In the genomic region with DNA sequence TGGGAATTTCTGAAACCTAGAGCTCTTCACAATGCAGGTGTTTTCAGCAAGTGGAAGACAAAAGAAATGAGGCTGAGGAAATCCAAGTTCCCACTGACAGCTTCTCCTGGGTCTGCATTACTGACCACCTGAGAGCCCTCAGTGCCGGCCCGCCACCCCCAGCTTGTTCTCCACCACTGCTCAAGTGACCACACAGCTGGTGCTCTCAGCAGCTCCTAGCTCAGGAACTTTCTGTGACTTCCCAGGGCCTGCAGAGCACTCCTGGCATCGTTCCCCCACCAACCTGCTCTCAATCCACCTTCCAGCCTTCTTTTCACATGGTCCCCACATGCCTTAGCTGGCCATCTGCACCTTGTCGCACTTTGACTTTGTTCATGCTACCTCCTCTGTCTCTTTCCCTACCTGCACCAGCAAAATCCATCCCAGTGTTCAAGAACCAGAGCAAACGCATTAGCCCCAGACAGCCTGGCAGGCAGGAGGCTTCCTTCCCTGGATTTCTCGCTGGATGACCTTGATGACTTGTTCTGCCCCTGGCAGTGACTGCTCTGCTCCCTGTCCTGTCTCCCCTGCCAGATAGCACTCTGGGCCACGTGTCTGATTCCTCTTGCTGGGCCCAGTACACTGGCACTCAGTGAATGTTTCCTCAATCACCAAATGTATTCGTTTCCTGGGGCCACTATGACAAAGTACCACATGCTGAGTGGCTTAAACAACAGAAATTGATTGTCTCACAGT, we compare ENCODE assay signal across 19 cellular contexts. TPM values are rescaled to one million over a fixed set of nuclear protein-coding genes. Genes with fewer than 3 reads are reported as not detected.
DNase-seq lines count a peak whose midpoint lies in the region; ATAC-seq and TF ChIP-seq lines count a peak whose summit lies in the region.
"Had no signal": no experiment of that assay in that cellular context is flagged by ENCODE, and none has a peak within 500 bp of the region (broad histone marks: within the 10 kb centered on the region; RNA-seq: fewer than 3 reads in every experiment).

No MANE protein-coding gene starts in this region.

- H3K27me3 Mint-ChIP-seq in activated CD8-positive, alpha-beta T cell treated with anti-CD3 and anti-CD28 coated beads, Interleukin-2, amount 10 ng/mL, durations not matched to agents 7 days and 5 days (ENCODE audit: low read depth): no peaks in the 10 kb centered on the region
- H3K27me3 Mint-ChIP-seq in activated CD8-positive, alpha-beta T cell treated with anti-CD3 and anti-CD28 coated beads for 36 hours: no peaks in the 10 kb centered on the region
- H3K27me3 Mint-ChIP-seq: IgD-negative memory B cell; stimulated activated memory B cell treated with anti-CD40 and anti-IgM and Interleukin-4, amounts not matched to agents 10 μg/mL and 1 μg/mL and 100 μg/mL, for 72 hours had no signal

- H3K4me3 ChIP-seq in heart right ventricle (no peak overlapping the region), psoas muscle (no peak overlapping the region)
- H3K4me3 ChIP-seq: left lung, spleen had no signal

- CTCF ChIA-PET in activated CD8-positive, alpha-beta T cell treated with anti-CD3 and anti-CD28 coated beads, Interleukin-2, amount 10 ng/mL, durations not matched to agents 7 days and 5 days (lab: Charles Lee): interaction anchor here (1.2 to 2.4 kb wide), 2 partner anchors 12 to 13 kb away, joined by 5 to 12 read pairs; no protein-coding TSS in a partner anchor
- CTCF ChIA-PET in activated CD8-positive, alpha-beta T cell treated with anti-CD3 and anti-CD28 coated beads for 36 hours (lab: Charles Lee): interaction anchor here (0.9 to 4.7 kb wide), 6 partner anchors 13 to 99 kb away, joined by 3 to 21 read pairs (median 3); partner anchors contain the start of gene TRMO

- DNase-seq in activated CD8-positive, alpha-beta T cell treated with anti-CD3 and anti-CD28 coated beads, Interleukin-2, amount 10 ng/mL, durations not matched to agents 7 days and 5 days: no peak
- no peak for DNase-seq in activated CD8-positive, alpha-beta T cell treated with anti-CD3 and anti-CD28 coated beads for 36 hours
- DNase-seq in heart right ventricle: peak; percentile 51 to 64
- DNase-seq in psoas muscle: peak; percentile 24 to 76
- no peak for DNase-seq in central memory CD4-positive, alpha-beta T cell
- DNase-seq: 8988T; activated naive CD4-positive, alpha-beta T cell; DMS79 treated with DMSO at 0.1 percent for 48 hours; effector CD8-positive, alpha-beta T cell; left lung; NCI-H774; posterior cingulate gyrus; spleen had no signal

- no peaks in the 10 kb centered on the region for H3K9me3 ChIP-seq in heart right ventricle
- H3K9me3 ChIP-seq in psoas muscle: no peaks in the 10 kb centered on the region
- H3K9me3 ChIP-seq: left lung, spleen had no signal

- no peaks in the 10 kb centered on the region for H3K4me1 Mint-ChIP-seq in activated CD8-positive, alpha-beta T cell treated with anti-CD3 and anti-CD28 coated beads, Interleukin-2, amount 10 ng/mL, durations not matched to agents 7 days and 5 days (ENCODE audit: low read depth)
- no peaks in the 10 kb centered on the region for H3K4me1 Mint-ChIP-seq in activated CD8-positive, alpha-beta T cell treated with anti-CD3 and anti-CD28 coated beads for 36 hours (ENCODE audit: low read depth)
- H3K4me1 Mint-ChIP-seq: stimulated activated memory B cell treated with anti-CD40 and anti-IgM and Interleukin-4, amounts not matched to agents 10 μg/mL and 1 μg/mL and 100 μg/mL, for 72 hours had no signal

- H3K27me3 ChIP-seq in heart right ventricle (no peaks in the 10 kb centered on the region), psoas muscle (ENCODE audit: insufficient read depth in 3 of 3, low read length in 2 of 3) (no peaks in the 10 kb centered on the region)
- H3K27me3 ChIP-seq: left lung, spleen had no signal

- WGBS in heart right ventricle, 2 donors: 58 to 62% methylated on average over 8 of the region's 8 CpGs
- WGBS in psoas muscle, 3 donors: 39 to 63% (median 50%) methylated on average over 8 of the region's 8 CpGs

- H3K4me1 ChIP-seq in heart right ventricle (peaks cover 0 to 52% (median 23%) of the 10 kb centered on the region in 9 donors), psoas muscle (peaks cover 44% of the 10 kb centered on the region)
- H3K4me1 ChIP-seq: left lung had no signal

- no peak for TF ChIP-seq CTCF in activated CD8-positive, alpha-beta T cell treated with anti-CD3 and anti-CD28 coated beads for 36 hours (IDR thresholded peaks at IDR 0.05)
- no peak for TF ChIP-seq CTCF in heart right ventricle (IDR thresholded peaks at IDR 0.05)
- no peak for TF ChIP-seq CTCF in psoas muscle (IDR thresholded peaks at IDR 0.05)

- POLR2A ChIA-PET in activated CD8-positive, alpha-beta T cell treated with anti-CD3 and anti-CD28 coated beads, Interleukin-2, amount 10 ng/mL, durations not matched to agents 7 days and 5 days (lab: Charles Lee): interaction anchor here (1.1 kb wide), 1 partner anchor 24 kb away, joined by 4 read pairs; no protein-coding TSS in a partner anchor
- POLR2A ChIA-PET in activated CD8-positive, alpha-beta T cell treated with anti-CD3 and anti-CD28 coated beads for 36 hours (lab: Charles Lee): interaction anchor here (0.7 to 1.8 kb wide), 4 partner anchors 15 to 292 kb away, joined by 3 to 5 read pairs (median 4); no protein-coding TSS in a partner anchor

- H3K27ac ChIP-seq in heart right ventricle (peak overlapping the region; percentile 36 to 85 (median 70)), psoas muscle (peak overlapping the region; percentile 47)
- H3K27ac ChIP-seq: C4-2B, left lung, spleen had no signal

- H3K27ac Mint-ChIP-seq in activated CD8-positive, alpha-beta T cell treated with anti-CD3 and anti-CD28 coated beads, Interleukin-2, amount 10 ng/mL, durations not matched to agents 7 days and 5 days: peak overlapping the region; percentile 11
- H3K27ac Mint-ChIP-seq in activated CD8-positive, alpha-beta T cell treated with anti-CD3 and anti-CD28 coated beads for 36 hours: no peak overlapping the region
- H3K27ac Mint-ChIP-seq: IgD-negative memory B cell; stimulated activated memory B cell treated with anti-CD40 and anti-IgM and Interleukin-4, amounts not matched to agents 10 μg/mL and 1 μg/mL and 100 μg/mL, for 72 hours had no signal

- H3K9me3 Mint-ChIP-seq in activated CD8-positive, alpha-beta T cell treated with anti-CD3 and anti-CD28 coated beads, Interleukin-2, amount 10 ng/mL, durations not matched to agents 7 days and 5 days (ENCODE audit: insufficient read depth): no peaks in the 10 kb centered on the region
- no peaks in the 10 kb centered on the region for H3K9me3 Mint-ChIP-seq in activated CD8-positive, alpha-beta T cell treated with anti-CD3 and anti-CD28 coated beads for 36 hours
- H3K9me3 Mint-ChIP-seq: IgD-negative memory B cell; stimulated activated memory B cell treated with anti-CD40 and anti-IgM and Interleukin-4, amounts not matched to agents 10 μg/mL and 1 μg/mL and 100 μg/mL, for 72 hours had no signal

- H3K36me3 Mint-ChIP-seq in activated CD8-positive, alpha-beta T cell treated with anti-CD3 and anti-CD28 coated beads, Interleukin-2, amount 10 ng/mL, durations not matched to agents 7 days and 5 days (ENCODE audit: low read depth): peaks cover 39% of the 10 kb centered on the region
- peaks cover 27% of the 10 kb centered on the region for H3K36me3 Mint-ChIP-seq in activated CD8-positive, alpha-beta T cell treated with anti-CD3 and anti-CD28 coated beads for 36 hours (ENCODE audit: low read depth)

- H3K36me3 ChIP-seq in heart right ventricle: peaks cover 0 to 41% (median 9%) of the 10 kb centered on the region in 9 donors
- peaks cover 0 to 28% of the 10 kb centered on the region in 2 donors for H3K36me3 ChIP-seq in psoas muscle (ENCODE audit: insufficient read depth in 1 of 2, low read depth in 1 of 2)

- no peak for ATAC-seq in activated CD8-positive, alpha-beta T cell treated with anti-CD3 and anti-CD28 coated beads, Interleukin-2, amount 10 ng/mL, durations not matched to agents 7 days and 5 days
- no peak for ATAC-seq in activated CD8-positive, alpha-beta T cell treated with anti-CD3 and anti-CD28 coated beads for 36 hours
- ATAC-seq in SK-N-SH treated with all-trans-retinoic acid at 6 μM for 48 hours (peak; percentile 36), heart right ventricle (peak; percentile 81 to 96 (median 90)), psoas muscle (peak; percentile 72 to 88 (median 80)), HG03378 (IDR thresholded peaks at IDR 0.05; ENCODE audit: unreplicated experiment) (no peak), HG02852 (IDR thresholded peaks at IDR 0.05; ENCODE audit: unreplicated experiment) (no peak)
- ATAC-seq: left lung had no signal

- intact Hi-C loops in activated CD8-positive, alpha-beta T cell treated with anti-CD3 and anti-CD28 coated beads for 36 hours (cut with micrococcal nuclease): no loop called here
- intact Hi-C loops in heart right ventricle (cut with DNase I) (loop anchor here in 1 of 10 donors (10.0 kb wide), 1 partner anchor 87 kb away; the partner anchor contains the start of gene HEMGN), psoas muscle (cut with DNase I) (no loop called here)

- no peak overlapping the region for H3K4me3 Mint-ChIP-seq in activated CD8-positive, alpha-beta T cell treated with anti-CD3 and anti-CD28 coated beads, Interleukin-2, amount 10 ng/mL, durations not matched to agents 7 days and 5 days
- H3K4me3 Mint-ChIP-seq in activated CD8-positive, alpha-beta T cell treated with anti-CD3 and anti-CD28 coated beads for 36 hours: no peak overlapping the region
- H3K4me3 Mint-ChIP-seq: IgD-negative memory B cell; stimulated activated memory B cell treated with anti-CD40 and anti-IgM and Interleukin-4, amounts not matched to agents 10 μg/mL and 1 μg/mL and 100 μg/mL, for 72 hours had no signal

TF ChIP-seq in SK-N-SH treated with all-trans-retinoic acid at 6 μM for 48 hours, 23 proteins besides CTCF, POLR2A, EP300 and RAD21 (continues in another document):
- TF ChIP-seq SNAI2 (CRISPR knock-in tag; IDR thresholded peaks at IDR 0.05) (no peak), GLIS3 (CRISPR knock-in tag; IDR thresholded peaks at IDR 0.05) (no peak), ISL1 (CRISPR knock-in tag; IDR thresholded peaks at IDR 0.05) (no peak)

RNA-seq across cellular contexts. Expression of gene NANS, which starts 35.1 kb away (rescaled TPM):
- 10 to 100 TPM; 45.5 to 46.6 TPM for total RNA-seq in activated CD8-positive, alpha-beta T cell treated with anti-CD3 and anti-CD28 coated beads, Interleukin-2, amount 10 ng/mL, durations not matched to agents 7 days and 5 days
- 10 to 100 TPM; 51.2 to 51.8 TPM for total RNA-seq in activated CD8-positive, alpha-beta T cell treated with anti-CD3 and anti-CD28 coated beads for 36 hours
- total RNA-seq in heart right ventricle: 10 to 100 TPM; 20.0 to 43.7 (median 30.0) TPM
- 100 to 1,000 TPM in 1 of 2 donors, 10 to 100 TPM in 1; 38.3 to 141 TPM for polyA plus RNA-seq in heart right ventricle
- 10 to 100 TPM; 21.1 to 53.8 (median 26.5) TPM for total RNA-seq in psoas muscle
- polyA plus RNA-seq in psoas muscle: 100 to 1,000 TPM in 1 of 3 donors, 10 to 100 TPM in 2; 33.2 to 168 (median 48.9) TPM

RNA-seq across cellular contexts. Expression of gene ANP32B, which starts 38.3 kb away (rescaled TPM):
- 100 to 1,000 TPM; 347 to 354 TPM for total RNA-seq in activated CD8-positive, alpha-beta T cell treated with anti-CD3 and anti-CD28 coated beads, Interleukin-2, amount 10 ng/mL, durations not matched to agents 7 days and 5 days
- total RNA-seq in activated CD8-positive, alpha-beta T cell treated with anti-CD3 and anti-CD28 coated beads for 36 hours: 100 to 1,000 TPM; 374 to 389 TPM
- total RNA-seq in heart right ventricle (10 to 100 TPM; 48.2 to 68.2 (median 56.9) TPM), psoas muscle (10 to 100 TPM; 52.8 to 73.9 (median 66.5) TPM)
- polyA plus RNA-seq in heart right ventricle (10 to 100 TPM; 67.8 to 69.3 TPM), psoas muscle (100 to 1,000 TPM in 1 of 3 donors, 10 to 100 TPM in 2; 65.0 to 136 (median 74.2) TPM)

Comparison
In these comparisons a context has a peak if more than half of its experiments do, and no peak if none do; other contexts are left out.
1. ATAC-seq: peak in SK-N-SH treated with all-trans-retinoic acid at 6 μM for 48 hours (single experiment), heart right ventricle (8 of 8) and psoas muscle (4 of 4); none in activated CD8-positive, alpha-beta T cell treated with anti-CD3 and anti-CD28 coated beads, Interleukin-2, amount 10 ng/mL, durations not matched to agents 7 days and 5 days (single experiment), activated CD8-positive, alpha-beta T cell treated with anti-CD3 and anti-CD28 coated beads for 36 hours (single experiment), HG03378 (single experiment) and HG02852 (single experiment).
2. DNase-seq: peak in heart right ventricle (2 of 2) and psoas muscle (2 of 2); none in activated CD8-positive, alpha-beta T cell treated with anti-CD3 and anti-CD28 coated beads, Interleukin-2, amount 10 ng/mL, durations not matched to agents 7 days and 5 days (single experiment), activated CD8-positive, alpha-beta T cell treated with anti-CD3 and anti-CD28 coated beads for 36 hours (single experiment) and central memory CD4-positive, alpha-beta T cell (single experiment).
3. RNA of gene ANP32B, which starts 38.3 kb away (total RNA-seq): 374 to 389 TPM in activated CD8-positive, alpha-beta T cell treated with anti-CD3 and anti-CD28 coated beads for 36 hours and 347 to 354 TPM in activated CD8-positive, alpha-beta T cell treated with anti-CD3 and anti-CD28 coated beads, Interleukin-2, amount 10 ng/mL, durations not matched to agents 7 days and 5 days; 52.8 to 73.9 TPM in psoas muscle and 48.2 to 68.2 TPM in heart right ventricle; every median in the first group is over 4 times any median in the second.